33 cellular contexts compared by ENCODE assay signal in the genomic region with DNA sequence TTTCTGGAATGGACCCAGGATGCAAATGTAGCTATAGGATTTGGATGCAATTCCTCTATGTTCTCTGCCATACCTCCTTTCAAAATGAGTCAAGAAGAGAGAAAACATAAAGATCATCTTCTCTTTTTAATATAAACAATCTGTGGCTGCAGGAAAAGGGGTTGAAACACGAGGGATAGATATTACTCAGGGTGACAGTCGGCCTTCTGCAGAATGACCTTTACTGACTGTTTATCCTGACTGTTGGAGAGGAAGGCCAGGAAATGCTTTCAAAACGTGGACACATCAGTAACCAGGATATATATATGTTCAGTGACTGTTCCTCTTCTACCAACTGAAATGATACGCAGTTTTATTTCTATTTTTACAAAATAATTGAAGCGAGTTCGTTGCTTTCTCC. TPM values are rescaled to one million over a fixed set of nuclear protein-coding genes. Genes with fewer than 3 reads are reported as not detected.
DNase-seq lines count a peak whose midpoint lies in the region; ATAC-seq and TF ChIP-seq lines count a peak whose summit lies in the region.
"Had no signal": no experiment of that assay in that cellular context is flagged by ENCODE, and none has a peak within 500 bp of the region (broad histone marks: within the 10 kb centered on the region; RNA-seq: fewer than 3 reads in every experiment).

No MANE protein-coding gene starts in this region.

- H3K4me3 ChIP-seq in Panc1 (ENCODE audit: low read depth in 2 of 2, low read length in 2 of 2) (no peak overlapping the region), osteoblast (ENCODE audit: insufficient read depth, low read length) (no peak overlapping the region)
- H3K4me3 ChIP-seq: lung, sigmoid colon, SK-N-MC, suprapubic skin had no signal

- H3K9me3 Mint-ChIP-seq in Calu3 (ENCODE audit: low read depth, unreplicated experiment), result peaks cover 4% of the 10 kb centered on the region
- H3K9me3 Mint-ChIP-seq: activated CD4-positive, alpha-beta memory T cell treated with anti-CD3 and anti-CD28 coated beads, Interleukin-2, amount 10 ng/mL, durations not matched to agents 7 days and 5 days; activated naive CD4-positive, alpha-beta T cell treated with anti-CD3 and anti-CD28 coated beads, Interleukin-2, amount 50 U/mL, for 24 hours; activated T-helper 17 cell treated with anti-CD3 and anti-CD28 coated beads, Interleukin-2, amount 50 U/mL, for 72 hours; CD4-positive, alpha-beta memory T cell; dendritic cell treated with granulocyte-macrophage colony-stimulating factor and Interleukin-4, amounts not matched to agents 40 ng/mL and 50 ng/mL, for 4 days; stimulated activated naive B cell treated with anti-CD40 and anti-IgM and Interleukin-4, amounts not matched to agents 10 μg/mL and 1 μg/mL and 100 μg/mL, for 72 hours had no signal

- H3K79me2 ChIP-seq in osteoblast (ENCODE audit: insufficient read depth, low read length), result no peaks in the 10 kb centered on the region

- DNase-seq in Calu3 (no peak), Panc1 (ENCODE audit: low read depth, low spot score) (no peak), fibroblast of gingiva (ENCODE audit: low read depth) (peak; percentile 53), osteoblast (ENCODE audit: insufficient read length, low spot score, missing footprints) (no peak), occipital lobe (lab: John Stamatoyannopoulos, UW) (no peak), NCI-H2029 treated with DMSO at 0.1 percent for 48 hours (lab: John Stamatoyannopoulos, UW) (no peak), hypothalamus (lab: John Stamatoyannopoulos, UW) (no peak)
- DNase-seq: activated CD4-positive, alpha-beta memory T cell treated with anti-CD3 and anti-CD28 coated beads, Interleukin-2, amount 10 ng/mL, durations not matched to agents 7 days and 5 days; activated CD4-positive, alpha-beta T cell treated with anti-CD3 and anti-CD28 coated beads for 1 hour; amygdala; CD4-positive, alpha-beta memory T cell; DMS153; GF-D8; glutamatergic neuron; H7; kidney; MM.1S; NCI-H1417 treated with DMSO at 0.1 percent for 48 hours; NCI-H446 treated with DMSO at 0.1 percent for 48 hours; sigmoid colon; stimulated activated naive B cell treated with anti-CD40 and anti-IgM and Interleukin-4, amounts not matched to agents 10 μg/mL and 1 μg/mL and 100 μg/mL, for 72 hours had no signal

- peak overlapping the region; percentile 48 for H2AFZ ChIP-seq in osteoblast (ENCODE audit: low read length)

- ATAC-seq in Panc1, result no peak
- no peak for ATAC-seq in HG03108 (IDR thresholded peaks at IDR 0.05; ENCODE audit: unreplicated experiment)
- ATAC-seq: activated T-helper 17 cell treated with anti-CD3 and anti-CD28 coated beads, Interleukin-2, amount 50 U/mL, for 72 hours; stimulated activated naive B cell treated with anti-CD40 and anti-IgM and Interleukin-4, amounts not matched to agents 10 μg/mL and 1 μg/mL and 100 μg/mL, for 72 hours had no signal

- no peaks in the 10 kb centered on the region for H3K27me3 Mint-ChIP-seq in Calu3 (ENCODE audit: unreplicated experiment)
- H3K27me3 Mint-ChIP-seq: activated naive CD4-positive, alpha-beta T cell treated with anti-CD3 and anti-CD28 coated beads, Interleukin-2, amount 50 U/mL, for 24 hours; dendritic cell treated with granulocyte-macrophage colony-stimulating factor and Interleukin-4, amounts not matched to agents 40 ng/mL and 50 ng/mL, for 4 days; stimulated activated naive B cell treated with anti-CD40 and anti-IgM and Interleukin-4, amounts not matched to agents 10 μg/mL and 1 μg/mL and 100 μg/mL, for 72 hours had no signal

- H3K4me1 ChIP-seq in Panc1 (ENCODE audit: control insufficient read depth, insufficient read depth, low read length) (peaks cover 11% of the 10 kb centered on the region; the same call in 1 of the 2 replicates), osteoblast (ENCODE audit: insufficient read depth, low read length) (peaks cover 75% of the 10 kb centered on the region)
- H3K4me1 ChIP-seq: sigmoid colon had no signal

- peak overlapping the region; percentile 87 for H3K27ac Mint-ChIP-seq in Calu3 (ENCODE audit: unreplicated experiment)
- H3K27ac Mint-ChIP-seq: activated CD4-positive, alpha-beta memory T cell treated with anti-CD3 and anti-CD28 coated beads, Interleukin-2, amount 10 ng/mL, durations not matched to agents 7 days and 5 days; activated naive CD4-positive, alpha-beta T cell treated with anti-CD3 and anti-CD28 coated beads, Interleukin-2, amount 50 U/mL, for 24 hours; activated T-helper 17 cell treated with anti-CD3 and anti-CD28 coated beads, Interleukin-2, amount 50 U/mL, for 72 hours; CD4-positive, alpha-beta memory T cell; dendritic cell treated with granulocyte-macrophage colony-stimulating factor and Interleukin-4, amounts not matched to agents 40 ng/mL and 50 ng/mL, for 4 days; stimulated activated naive B cell treated with anti-CD40 and anti-IgM and Interleukin-4, amounts not matched to agents 10 μg/mL and 1 μg/mL and 100 μg/mL, for 72 hours had no signal

- no TSS peak for BruUV-seq in Calu3 (replicated peaks; lab: Mats Ljungman, UMichigan)
- no TSS peak for BruUV-seq in Panc1 (replicated peaks; lab: Mats Ljungman, UMichigan)

- H3K27me3 ChIP-seq in Panc1 (ENCODE audit: control insufficient read depth, insufficient read depth, low read length), result no peaks in the 10 kb centered on the region
- no peaks in the 10 kb centered on the region for H3K27me3 ChIP-seq in osteoblast (ENCODE audit: insufficient read depth, low read length)
- H3K27me3 ChIP-seq: sigmoid colon, suprapubic skin had no signal

- H3K9me3 ChIP-seq in Panc1 (ENCODE audit: control insufficient read depth, insufficient read depth, low read depth, low read length) (peaks cover 3% of the 10 kb centered on the region; the same call in 1 of the 2 replicates), osteoblast (ENCODE audit: low read depth, low read length) (no peaks in the 10 kb centered on the region)
- H3K9me3 ChIP-seq: sigmoid colon, suprapubic skin had no signal

- H3K27ac ChIP-seq in Panc1 (ENCODE audit: low read length), result peak overlapping the region; percentile 83; the same call in 1 of the 2 replicates
- peak overlapping the region; percentile 95 for H3K27ac ChIP-seq in osteoblast (ENCODE audit: low read depth, low read length)
- H3K27ac ChIP-seq: KMS-11, sigmoid colon, SK-N-MC, suprapubic skin had no signal

- H3K36me3 ChIP-seq in Panc1 (ENCODE audit: control insufficient read depth, insufficient read depth, low read length) (no peaks in the 10 kb centered on the region), osteoblast (ENCODE audit: insufficient read depth, low read length) (no peaks in the 10 kb centered on the region)
- H3K36me3 ChIP-seq: sigmoid colon, suprapubic skin had no signal

- H3K4me3 Mint-ChIP-seq in Calu3 (ENCODE audit: low read depth, unreplicated experiment), result no peak overlapping the region
- H3K4me3 Mint-ChIP-seq: activated CD4-positive, alpha-beta memory T cell treated with anti-CD3 and anti-CD28 coated beads, Interleukin-2, amount 10 ng/mL, durations not matched to agents 7 days and 5 days; activated naive CD4-positive, alpha-beta T cell treated with anti-CD3 and anti-CD28 coated beads, Interleukin-2, amount 50 U/mL, for 24 hours; activated T-helper 17 cell treated with anti-CD3 and anti-CD28 coated beads, Interleukin-2, amount 50 U/mL, for 72 hours; CD4-positive, alpha-beta memory T cell; dendritic cell treated with granulocyte-macrophage colony-stimulating factor and Interleukin-4, amounts not matched to agents 40 ng/mL and 50 ng/mL, for 4 days; neural crest cell; stimulated activated naive B cell treated with anti-CD40 and anti-IgM and Interleukin-4, amounts not matched to agents 10 μg/mL and 1 μg/mL and 100 μg/mL, for 72 hours had no signal

- intact Hi-C loops in Calu3 (cut with micrococcal nuclease; ENCODE audit: unreplicated experiment) (loop anchor here (5.0 to 10.0 kb wide), 3 partner anchors 254 to 447 kb away; no protein-coding TSS in a partner anchor), Panc1 (cut with micrococcal nuclease; ENCODE audit: unreplicated experiment) (loop anchor here (5.0 kb wide), 1 partner anchor 141 kb away; no protein-coding TSS in a partner anchor)

- peaks cover 12% of the 10 kb centered on the region for H3K36me3 Mint-ChIP-seq in Calu3 (ENCODE audit: insufficient read depth, unreplicated experiment)
- H3K36me3 Mint-ChIP-seq: activated naive CD4-positive, alpha-beta T cell treated with anti-CD3 and anti-CD28 coated beads, Interleukin-2, amount 50 U/mL, for 24 hours; CD4-positive, alpha-beta memory T cell; stimulated activated naive B cell treated with anti-CD40 and anti-IgM and Interleukin-4, amounts not matched to agents 10 μg/mL and 1 μg/mL and 100 μg/mL, for 72 hours had no signal

- CTCF ChIA-PET in Calu3 (lab: Charles Lee) (no interaction called here), Panc1 (lab: Charles Lee) (no interaction called here)

- in situ Hi-C loops in Panc1 (cut with HindIII; ENCODE audit: low pct_unique_long_range_greater_than_20kb, low sequenced_read_pairs), result no loop called here

- H4K20me1 ChIP-seq in osteoblast (ENCODE audit: insufficient read depth, low read length), result no peaks in the 10 kb centered on the region

- peaks cover 76% of the 10 kb centered on the region for H3K4me1 Mint-ChIP-seq in Calu3 (ENCODE audit: low read depth, unreplicated experiment)
- H3K4me1 Mint-ChIP-seq: activated CD4-positive, alpha-beta memory T cell treated with anti-CD3 and anti-CD28 coated beads, Interleukin-2, amount 10 ng/mL, durations not matched to agents 7 days and 5 days; activated naive CD4-positive, alpha-beta T cell treated with anti-CD3 and anti-CD28 coated beads, Interleukin-2, amount 50 U/mL, for 24 hours; activated T-helper 17 cell treated with anti-CD3 and anti-CD28 coated beads, Interleukin-2, amount 50 U/mL, for 72 hours; neural crest cell had no signal

- peak overlapping the region; percentile 19 for H3K4me2 ChIP-seq in osteoblast (ENCODE audit: insufficient read depth, low read length)
- H3K4me2 ChIP-seq: KMS-11 had no signal

- TF ChIP-seq CTCF in Calu3 (IDR thresholded peaks at IDR 0.05; ENCODE audit: unreplicated experiment), result no peak
- TF ChIP-seq CTCF in Panc1 (IDR thresholded peaks at IDR 0.05), result no peak
- TF ChIP-seq CTCF in osteoblast (IDR thresholded peaks at IDR 0.05; ENCODE audit: extremely low read depth, low read depth, low read length), result no peak

- POLR2A ChIA-PET in Panc1 (lab: Charles Lee), result no interaction called here

RNA-seq across cellular contexts. Expression of a gene that starts 44.4 kb away (rescaled TPM):
- 0.42 and 0.45 TPM in 2 replicates for total RNA-seq in Calu3 (2022)
- not detected for total RNA-seq in Panc1 (2021; ENCODE audit: unreplicated experiment)
- polyA plus RNA-seq in Panc1 (2012; ENCODE audit: insufficient read length), result not detected
- not detected in 2 replicates for total RNA-seq in osteoblast
- not detected for total RNA-seq in occipital lobe
- total RNA-seq: activated CD4-positive, alpha-beta memory T cell treated with anti-CD3 and anti-CD28 coated beads, Interleukin-2, amount 10 ng/mL, durations not matched to agents 7 days and 5 days; activated T-helper 17 cell treated with anti-CD3 and anti-CD28 coated beads, Interleukin-2, amount 50 U/mL, for 72 hours; cardiac septum; CD4-positive, alpha-beta memory T cell; H7; neural crest cell; posterior vena cava; sigmoid colon; T-helper 2 cell treated with Interferon-gamma antibody and Interleukin-4, amounts not matched to agents 100 ng/mL and 5 ng/mL, for 36 hours had no signal
- polyA plus RNA-seq: CD4-positive, alpha-beta memory T cell; sigmoid colon had no signal
